In genomic region chr22:32475428-32476010, GRCh38 we compare ENCODE assay signal across 8 cellular contexts. TPM values are rescaled to one million over a fixed set of nuclear protein-coding genes. Genes with fewer than 3 reads are reported as not detected.
DNase-seq lines count a peak whose midpoint lies in the region; ATAC-seq and TF ChIP-seq lines count a peak whose summit lies in the region.

No MANE protein-coding gene starts in this region.

- CTCF ChIA-PET in activated CD4-positive, alpha-beta memory T cell treated with anti-CD3 and anti-CD28 coated beads, Interleukin-2, amount 10 ng/mL, durations not matched to agents 7 days and 5 days (lab: Charles Lee) = interaction anchor here (0.5 to 3.5 kb wide), 11 partner anchors 11 to 520 kb away, joined by 3 to 38 read pairs (median 4); partner anchors contain the start of gene RTCB

- H3K4me1 Mint-ChIP-seq in activated CD4-positive, alpha-beta memory T cell treated with anti-CD3 and anti-CD28 coated beads, Interleukin-2, amount 10 ng/mL, durations not matched to agents 7 days and 5 days = peaks cover 31% of the 10 kb centered on the region
- H3K4me1 Mint-ChIP-seq in natural killer cell treated with Interleukin-12 subunit alpha and Interleukin-12 subunit beta and Interleukin-15 and Interleukin-18, amount 100 ng/mL, for 72 hours (ENCODE audit: low read depth in 2 of 2) = peaks cover 23 to 27% of the 10 kb centered on the region in 2 donors

- H3K36me3 ChIP-seq in uterus = no peaks in the 10 kb centered on the region

- H3K9me3 Mint-ChIP-seq in activated CD4-positive, alpha-beta memory T cell treated with anti-CD3 and anti-CD28 coated beads, Interleukin-2, amount 10 ng/mL, durations not matched to agents 7 days and 5 days = no peaks in the 10 kb centered on the region
- no peaks in the 10 kb centered on the region for H3K9me3 Mint-ChIP-seq in natural killer cell treated with Interleukin-12 subunit alpha and Interleukin-12 subunit beta and Interleukin-15 and Interleukin-18, amount 100 ng/mL, for 72 hours

- H3K4me3 ChIP-seq in fibroblast of mammary gland (ENCODE audit: control insufficient read depth, low read depth, low read length) (peak overlapping the region; percentile 60), uterus (peak overlapping the region; percentile 60 to 95)

- peaks cover 13% of the 10 kb centered on the region for H3K36me3 Mint-ChIP-seq in activated CD4-positive, alpha-beta memory T cell treated with anti-CD3 and anti-CD28 coated beads, Interleukin-2, amount 10 ng/mL, durations not matched to agents 7 days and 5 days (ENCODE audit: low read depth)
- peaks cover 9% of the 10 kb centered on the region for H3K36me3 Mint-ChIP-seq in natural killer cell treated with Interleukin-12 subunit alpha and Interleukin-12 subunit beta and Interleukin-15 and Interleukin-18, amount 100 ng/mL, for 72 hours

- POLR2A ChIA-PET in activated CD4-positive, alpha-beta memory T cell treated with anti-CD3 and anti-CD28 coated beads, Interleukin-2, amount 10 ng/mL, durations not matched to agents 7 days and 5 days (lab: Charles Lee) = interaction anchor here (0.7 to 5.0 kb wide), 22 partner anchors 8 to 1508 kb away, joined by 3 to 54 read pairs (median 4); partner anchors contain the start of genes PISD, RTCB and YWHAH

- ATAC-seq in GM18505 (IDR thresholded peaks at IDR 0.05; ENCODE audit: unreplicated experiment) (peak; percentile 3), HG03571 (IDR thresholded peaks at IDR 0.05; ENCODE audit: unreplicated experiment) (peak; percentile 8)
- ATAC-seq in natural killer cell treated with Interleukin-12 subunit alpha and Interleukin-12 subunit beta and Interleukin-15 and Interleukin-18, amount 100 ng/mL, for 72 hours = no peak

- peak overlapping the region; percentile 83 for H3K27ac Mint-ChIP-seq in activated CD4-positive, alpha-beta memory T cell treated with anti-CD3 and anti-CD28 coated beads, Interleukin-2, amount 10 ng/mL, durations not matched to agents 7 days and 5 days
- H3K27ac Mint-ChIP-seq in natural killer cell treated with Interleukin-12 subunit alpha and Interleukin-12 subunit beta and Interleukin-15 and Interleukin-18, amount 100 ng/mL, for 72 hours = peak overlapping the region in 1 of 2 donors; percentile 96

- DNase-seq in AG20443 (ENCODE audit: low spot score) (peak; percentile 36), fibroblast of mammary gland (ENCODE audit: low read depth) (no peak), uterus (peak; percentile 23 to 34), amniotic stem cell (lab: John Stamatoyannopoulos, UW) (no peak)
- peak; percentile 44 for DNase-seq in activated CD4-positive, alpha-beta memory T cell treated with anti-CD3 and anti-CD28 coated beads, Interleukin-2, amount 10 ng/mL, durations not matched to agents 7 days and 5 days
- DNase-seq in natural killer cell treated with Interleukin-12 subunit alpha and Interleukin-12 subunit beta and Interleukin-15 and Interleukin-18, amount 100 ng/mL, for 72 hours (ENCODE audit: low spot score) = no peak

- H3K27me3 ChIP-seq in uterus = no peaks in the 10 kb centered on the region

- H3K27ac ChIP-seq in uterus = peak overlapping the region; percentile 96 to 99

- intact Hi-C loops in uterus (cut with DNase I; ENCODE audit: low total_unique reads) = no loop called here

- TF ChIP-seq POLR2A in GM18505 (IDR thresholded peaks at IDR 0.05; ENCODE audit: borderline replicate concordance, extremely low read depth, insufficient read depth, insufficient read length) = no peak
- no peak for TF ChIP-seq POLR2A in uterus (IDR thresholded peaks at IDR 0.05)

- H3K9me3 ChIP-seq in uterus = no peaks in the 10 kb centered on the region

- peak overlapping the region; percentile 94 for H3K4me3 Mint-ChIP-seq in activated CD4-positive, alpha-beta memory T cell treated with anti-CD3 and anti-CD28 coated beads, Interleukin-2, amount 10 ng/mL, durations not matched to agents 7 days and 5 days
- peak overlapping the region; percentile 97 for H3K4me3 Mint-ChIP-seq in natural killer cell treated with Interleukin-12 subunit alpha and Interleukin-12 subunit beta and Interleukin-15 and Interleukin-18, amount 100 ng/mL, for 72 hours

- TF ChIP-seq CTCF in fibroblast of mammary gland (conservative IDR thresholded peaks at IDR 0.05; ENCODE audit: control insufficient read depth, insufficient read depth, low read depth, low read length) = no peak
- no peak for TF ChIP-seq CTCF in uterus (IDR thresholded peaks at IDR 0.05)

- no peaks in the 10 kb centered on the region for H3K4me1 ChIP-seq in uterus

- no peaks in the 10 kb centered on the region for H3K27me3 Mint-ChIP-seq in activated CD4-positive, alpha-beta memory T cell treated with anti-CD3 and anti-CD28 coated beads, Interleukin-2, amount 10 ng/mL, durations not matched to agents 7 days and 5 days
- H3K27me3 Mint-ChIP-seq in natural killer cell treated with Interleukin-12 subunit alpha and Interleukin-12 subunit beta and Interleukin-15 and Interleukin-18, amount 100 ng/mL, for 72 hours = no peaks in the 10 kb centered on the region

RNA-seq across cellular contexts. Expression of gene FBXO7, which starts 0.9 kb away (rescaled TPM):
- 10 to 100 TPM; 95.4 to 97.1 TPM for total RNA-seq in activated CD4-positive, alpha-beta memory T cell treated with anti-CD3 and anti-CD28 coated beads, Interleukin-2, amount 10 ng/mL, durations not matched to agents 7 days and 5 days
- 10 to 100 TPM; 79.5 to 91.7 TPM for total RNA-seq in natural killer cell treated with Interleukin-12 subunit alpha and Interleukin-12 subunit beta and Interleukin-15 and Interleukin-18, amount 100 ng/mL, for 72 hours
- 10 to 100 TPM; 78.2 to 90.2 (median 80.0) TPM for total RNA-seq in uterus

RNA-seq across cellular contexts. Expression of gene BPIFC, which starts 11.3 kb away (rescaled TPM):
- not detected for total RNA-seq in activated CD4-positive, alpha-beta memory T cell treated with anti-CD3 and anti-CD28 coated beads, Interleukin-2, amount 10 ng/mL, durations not matched to agents 7 days and 5 days
- total RNA-seq in natural killer cell treated with Interleukin-12 subunit alpha and Interleukin-12 subunit beta and Interleukin-15 and Interleukin-18, amount 100 ng/mL, for 72 hours = not detected
- total RNA-seq in uterus = not detected

Comparison
In these comparisons a context has a peak if more than half of its experiments do, and no peak if none do; other contexts are left out.
1. DNase-seq: peak in AG20443 (single experiment), activated CD4-positive, alpha-beta memory T cell treated with anti-CD3 and anti-CD28 coated beads, Interleukin-2, amount 10 ng/mL, durations not matched to agents 7 days and 5 days (single experiment) and uterus (2 of 2); none in fibroblast of mammary gland (single experiment), natural killer cell treated with Interleukin-12 subunit alpha and Interleukin-12 subunit beta and Interleukin-15 and Interleukin-18, amount 100 ng/mL, for 72 hours (single experiment) and amniotic stem cell (single experiment).
2. ATAC-seq: peak in GM18505 (single experiment) and HG03571 (single experiment); none in natural killer cell treated with Interleukin-12 subunit alpha and Interleukin-12 subunit beta and Interleukin-15 and Interleukin-18, amount 100 ng/mL, for 72 hours (0 of 2).